In genomic region chrX:41913476-41913875, GRCh38 we compare ENCODE assay signal across 28 cellular contexts.
"Had no signal": no experiment of that assay in that cellular context is flagged by ENCODE, and none has a peak within 500 bp of the region (broad histone marks: within the 10 kb centered on the region; RNA-seq: fewer than 3 reads in every experiment).

No MANE protein-coding gene starts in this region.

- H3K27me3 Mint-ChIP-seq: activated CD4-positive, alpha-beta T cell treated with anti-CD3 and anti-CD28 coated beads, Interleukin-2, amount 10 ng/mL, durations not matched to agents 24 days and 14 days; activated naive CD8-positive, alpha-beta T cell treated with anti-CD3 and anti-CD28 coated beads for 36 hours had no signal

- H3K36me3 ChIP-seq: ascending aorta, breast epithelium, SJSA1 had no signal

- H3K4me3 ChIP-seq: ascending aorta, body of pancreas, breast epithelium, SJSA1 had no signal

- FAIRE-seq: TTC549 had no signal

- H3K4me1 ChIP-seq: ascending aorta, body of pancreas, breast epithelium, SJSA1 had no signal

- H3K27ac ChIP-seq: ascending aorta, body of pancreas, breast epithelium, KMS-11, SJSA1 had no signal

- H3K9me3 ChIP-seq: ascending aorta, body of pancreas, breast epithelium, SJSA1, SK-N-SH had no signal

- H3K4me3 Mint-ChIP-seq: activated CD4-positive, alpha-beta T cell treated with anti-CD3 and anti-CD28 coated beads, Interleukin-2, amount 10 ng/mL, durations not matched to agents 24 days and 14 days; activated naive CD8-positive, alpha-beta T cell treated with anti-CD3 and anti-CD28 coated beads for 36 hours; activated T-cell treated with anti-CD3 and anti-CD28 coated beads, Interleukin-2, amount 50 U/mL, for 4 hours; activated T-helper 1 cell treated with anti-CD3 and anti-CD28 coated beads, Interleukin-12 subunit alpha, Interleukin-12 subunit beta, Interleukin-2, Interleukin-4 antibody, amounts not matched to agents 30 ng/mL and 10 ng/mL and 1 ng/mL, durations not matched to agents 14 hours and 24 hours and 36 hours; T-helper 1 cell treated with Interleukin-12 subunit alpha and Interleukin-12 subunit beta and Interleukin-4 antibody, amounts not matched to agents 30 μg/mL and 1 μg/mL, for 36 hours; T-helper 2 cell treated with Interferon-gamma antibody and Interleukin-4, amounts not matched to agents 5 μg/mL and 100 μg/mL, for 36 hours had no signal

- H3K9ac ChIP-seq: KMS-11, SK-N-SH had no signal

- H3K27ac Mint-ChIP-seq: activated CD4-positive, alpha-beta T cell treated with anti-CD3 and anti-CD28 coated beads, Interleukin-2, amount 10 ng/mL, durations not matched to agents 24 days and 14 days; activated naive CD8-positive, alpha-beta T cell treated with anti-CD3 and anti-CD28 coated beads for 36 hours; activated T-helper 1 cell treated with anti-CD3 and anti-CD28 coated beads, Interleukin-12 subunit alpha, Interleukin-12 subunit beta, Interleukin-2, Interleukin-4 antibody, amounts not matched to agents 30 ng/mL and 10 ng/mL and 1 ng/mL, durations not matched to agents 14 hours and 24 hours and 36 hours; T-helper 1 cell treated with Interleukin-12 subunit alpha and Interleukin-12 subunit beta and Interleukin-4 antibody, amounts not matched to agents 30 μg/mL and 1 μg/mL, for 36 hours; T-helper 2 cell treated with Interferon-gamma antibody and Interleukin-4, amounts not matched to agents 5 μg/mL and 100 μg/mL, for 36 hours had no signal

- ATAC-seq: activated T-cell treated with anti-CD3 and anti-CD28 coated beads, Interleukin-2, amount 50 U/mL, for 4 hours; body of pancreas; Panc1 had no signal

- H3K9me3 Mint-ChIP-seq: activated CD4-positive, alpha-beta T cell treated with anti-CD3 and anti-CD28 coated beads, Interleukin-2, amount 10 ng/mL, durations not matched to agents 24 days and 14 days; activated naive CD8-positive, alpha-beta T cell treated with anti-CD3 and anti-CD28 coated beads for 36 hours; activated T-cell treated with anti-CD3 and anti-CD28 coated beads, Interleukin-2, amount 50 U/mL, for 4 hours; T-helper 2 cell treated with Interferon-gamma antibody and Interleukin-4, amounts not matched to agents 5 μg/mL and 100 μg/mL, for 36 hours had no signal

- H3K27me3 ChIP-seq: ascending aorta, body of pancreas, SJSA1 had no signal

- DNase-seq: activated CD4-positive, alpha-beta T cell treated with anti-CD3 and anti-CD28 coated beads, Interleukin-2, amount 10 ng/mL, durations not matched to agents 24 days and 14 days; activated CD4-positive, alpha-beta T cell treated with anti-CD3 and anti-CD28 coated beads, Interleukin-2, amount 50 U/mL, for 4 hours; activated CD8-positive, alpha-beta memory T cell treated with anti-CD3 and anti-CD28 coated beads, Interleukin-2, amount 50 U/mL, for 4 hours; activated effector memory CD4-positive, alpha-beta T cell treated with Interleukin-2 at 50 U/mL for 16 hours; activated naive CD4-positive, alpha-beta T cell treated with anti-CD3 and anti-CD28 coated beads, Interleukin-2, amount 50 U/mL, for 16 hours; activated naive CD8-positive, alpha-beta T cell treated with anti-CD3 and anti-CD28 coated beads for 36 hours; activated T-cell treated with anti-CD3 and anti-CD28 coated beads for 4 hours; activated T-cell treated with anti-CD3 and anti-CD28 coated beads, Interleukin-2, amount 50 U/mL, for 4 hours; amygdala; body of pancreas; MM.1S; MV-4-11; NCI-H1092; NCI-H1436 treated with DMSO at 0.1 percent for 48 hours; NCI-H1694 treated with DMSO at 0.1 percent for 48 hours; NCI-H345; NCI-H524 treated with DMSO at 0.1 percent for 48 hours; SHP77; SK-N-SH had no signal

- H3K4me2 ChIP-seq: KMS-11, SK-N-SH had no signal
